Comparison of ENCODE assay signal across 8 cellular contexts in the genomic region with DNA sequence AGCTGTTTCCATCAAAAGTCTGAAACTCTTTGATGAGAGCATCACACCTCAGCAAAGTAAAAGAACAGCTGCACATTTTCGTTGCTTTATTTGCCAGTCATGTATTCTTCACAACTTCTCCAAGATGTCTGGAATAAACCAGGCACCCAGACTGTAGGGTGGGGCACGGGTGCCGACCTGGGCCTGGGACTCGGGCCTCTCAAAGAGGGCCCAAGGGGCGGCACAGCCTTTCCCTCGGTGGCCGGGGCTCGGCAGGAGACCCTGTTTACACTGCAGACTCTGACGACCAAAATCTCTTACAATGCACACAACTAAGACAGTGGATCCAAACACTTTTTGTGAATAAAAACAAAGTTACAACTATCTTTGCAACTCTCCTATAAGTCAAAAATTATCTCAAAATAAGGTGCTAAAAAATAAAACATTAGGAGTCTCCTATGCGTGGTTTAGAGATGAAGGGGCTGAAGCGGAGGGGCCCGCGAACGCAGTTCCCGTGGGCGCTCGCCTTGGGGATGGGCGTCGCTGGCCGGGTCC. TPM values are rescaled to one million over a fixed set of nuclear protein-coding genes. Genes with fewer than 3 reads are reported as not detected.
A peak's percentile ranks its signal among the peaks of the same experiment; 100 is the strongest.
DNase-seq lines count a peak whose midpoint lies in the region; ATAC-seq and TF ChIP-seq lines count a peak whose summit lies in the region.

No MANE protein-coding gene starts in this region.

- no peak for DNase-seq in AG10803 (ENCODE audit: low read depth)
- peak; percentile 56 for DNase-seq in Karpas-422
- DNase-seq in chondrocyte (ENCODE audit: low spot score), result no peak
- no peak for DNase-seq in mesothelial cell of epicardium (ENCODE audit: low spot score in 2 of 2, unreplicated experiment in 2 of 2)
- DNase-seq in ecto neural progenitor cell (ENCODE audit: low spot score), result no peak
- no peak for DNase-seq in DMS153 (lab: John Stamatoyannopoulos, UW)
- no peak for DNase-seq in HEK293T (ENCODE audit: extremely low spot score)

- H2AFZ ChIP-seq in Karpas-422 (ENCODE audit: low read length), result peak overlapping the region; percentile 88

- peak overlapping the region; percentile 91 for H3K4me2 ChIP-seq in Karpas-422 (ENCODE audit: low read depth, low read length, poor library complexity, severe bottlenecking)

- H3K4me1 ChIP-seq in Karpas-422 (ENCODE audit: low read length), result peaks cover 38% of the 10 kb centered on the region

- CTCF ChIA-PET in HEK293T (lab: Yijun Ruan, JAX), result no interaction called here

- H3K9me3 Mint-ChIP-seq in chondrocyte (ENCODE audit: low read depth), result no peaks in the 10 kb centered on the region
- H3K9me3 Mint-ChIP-seq in mesothelial cell of epicardium, result peaks cover 9% of the 10 kb centered on the region

- H3K9ac ChIP-seq in Karpas-422 (ENCODE audit: low read length), result peak overlapping the region; percentile 81

- POLR2A ChIA-PET in HEK293T (lab: Yijun Ruan, JAX), result interaction anchor here (1.4 kb wide), 2 partner anchors 75 to 84 kb away, joined by 4 read pairs; no protein-coding TSS in a partner anchor

- H3K27me3 ChIP-seq in Karpas-422 (ENCODE audit: low read length), result no peaks in the 10 kb centered on the region

- peaks cover 48% of the 10 kb centered on the region for H3K4me1 Mint-ChIP-seq in chondrocyte (ENCODE audit: low read depth)
- peaks cover 36% of the 10 kb centered on the region for H3K4me1 Mint-ChIP-seq in mesothelial cell of epicardium

- no peaks in the 10 kb centered on the region; the same call in 1 of the 2 replicates for H4K20me1 ChIP-seq in Karpas-422 (ENCODE audit: insufficient read depth, low read depth, low read length)

- H3K9me3 ChIP-seq in Karpas-422 (ENCODE audit: low read length), result no peaks in the 10 kb centered on the region

- peaks cover 33% of the 10 kb centered on the region for H3K36me3 ChIP-seq in Karpas-422 (ENCODE audit: insufficient read depth, low read length)

- H3K79me2 ChIP-seq in Karpas-422 (ENCODE audit: low read length), result peaks cover 82% of the 10 kb centered on the region

- TF ChIP-seq CTCF in AG10803 (conservative IDR thresholded peaks at IDR 0.05; ENCODE audit: low read length), result no peak
- no peak for TF ChIP-seq CTCF in chondrocyte (IDR thresholded peaks at IDR 0.05)
- TF ChIP-seq CTCF in mesothelial cell of epicardium (IDR thresholded peaks at IDR 0.05; ENCODE audit: unreplicated experiment), result no peak

- peaks cover 8% of the 10 kb centered on the region for H3K36me3 Mint-ChIP-seq in chondrocyte (ENCODE audit: low read depth)
- H3K36me3 Mint-ChIP-seq in mesothelial cell of epicardium, result peaks cover 28% of the 10 kb centered on the region

- H3K4me3 Mint-ChIP-seq in chondrocyte (ENCODE audit: unreplicated experiment), result peak overlapping the region; percentile 89
- peak overlapping the region; percentile 73 for H3K4me3 Mint-ChIP-seq in mesothelial cell of epicardium

- H3K27ac Mint-ChIP-seq in chondrocyte (ENCODE audit: unreplicated experiment) (peak overlapping the region; percentile 95), mesothelial cell of epicardium (peak overlapping the region; percentile 84)

- peak overlapping the region; percentile 88 for H3K4me3 ChIP-seq in AG10803 (ENCODE audit: low read length)
- H3K4me3 ChIP-seq in Karpas-422 (ENCODE audit: low read length), result peak overlapping the region; percentile 75

- ATAC-seq in HG03442 (IDR thresholded peaks at IDR 0.05; ENCODE audit: unreplicated experiment), result no peak

- H3K9me2 ChIP-seq in Karpas-422 (replicated peaks; ENCODE audit: insufficient read depth, low read length), result no peaks in the 10 kb centered on the region

- H3K27me3 Mint-ChIP-seq in chondrocyte (ENCODE audit: low read depth) (no peaks in the 10 kb centered on the region), mesothelial cell of epicardium (ENCODE audit: low read depth) (no peaks in the 10 kb centered on the region)

- peak overlapping the region; percentile 63 for H3K27ac ChIP-seq in Karpas-422 (ENCODE audit: low read length)

TF ChIP-seq in HEK293T, 16 proteins besides CTCF, POLR2A, EP300 and RAD21:
- TF ChIP-seq ARNT (IDR thresholded peaks at IDR 0.05) (no peak), BHLHE40 (IDR thresholded peaks at IDR 0.05; ENCODE audit: borderline replicate concordance) (no peak), TARDBP (IDR thresholded peaks at IDR 0.05) (no peak), LEF1 (IDR thresholded peaks at IDR 0.05; ENCODE audit: borderline replicate concordance) (no peak), SP1 (IDR thresholded peaks at IDR 0.05) (no peak), CTBP1 (IDR thresholded peaks at IDR 0.05; ENCODE audit: borderline replicate concordance) (no peak), HDGF (IDR thresholded peaks at IDR 0.05; ENCODE audit: borderline replicate concordance) (no peak), ZNF384 (IDR thresholded peaks at IDR 0.05) (no peak), NFRKB (IDR thresholded peaks at IDR 0.05) (no peak), ELF4 (IDR thresholded peaks at IDR 0.05) (no peak), L3MBTL2 (conservative IDR thresholded peaks at IDR 0.05) (no peak), SUZ12 (IDR thresholded peaks at IDR 0.05) (no peak)
- TF ChIP-seq, protein P1, sequence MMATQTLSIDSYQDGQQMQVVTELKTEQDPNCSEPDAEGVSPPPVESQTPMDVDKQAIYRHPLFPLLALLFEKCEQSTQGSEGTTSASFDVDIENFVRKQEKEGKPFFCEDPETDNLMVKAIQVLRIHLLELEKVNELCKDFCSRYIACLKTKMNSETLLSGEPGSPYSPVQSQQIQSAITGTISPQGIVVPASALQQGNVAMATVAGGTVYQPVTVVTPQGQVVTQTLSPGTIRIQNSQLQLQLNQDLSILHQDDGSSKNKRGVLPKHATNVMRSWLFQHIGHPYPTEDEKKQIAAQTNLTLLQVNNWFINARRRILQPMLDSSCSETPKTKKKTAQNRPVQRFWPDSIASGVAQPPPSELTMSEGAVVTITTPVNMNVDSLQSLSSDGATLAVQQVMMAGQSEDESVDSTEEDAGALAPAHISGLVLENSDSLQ (IDR thresholded peaks at IDR 0.05), result no peak

RNA-seq across cellular contexts. Expression of a gene that starts 0.7 kb away (rescaled TPM):
- total RNA-seq in Karpas-422 (2014; rRNA removed; shearing (Covaris generic); ENCODE audit: low replicate concordance), result 40.3 and 62.0 TPM in 2 replicates
- 93.2 to 110 TPM (median 107 TPM) in 3 replicates for total RNA-seq in chondrocyte
- total RNA-seq in mesothelial cell of epicardium, result 78.2 to 85.8 TPM (median 80.6 TPM) in 3 replicates

RNA-seq across cellular contexts. Expression of a gene that starts 43.6 kb away (rescaled TPM):
- total RNA-seq in Karpas-422 (2014; rRNA removed; shearing (Covaris generic); ENCODE audit: low replicate concordance), result 16.7 and 21.5 TPM in 2 replicates
- 14.0 to 18.5 TPM (median 14.1 TPM) in 3 replicates for total RNA-seq in chondrocyte
- total RNA-seq in mesothelial cell of epicardium, result 27.5 to 28.1 TPM (median 27.6 TPM) in 3 replicates

RNA-seq across cellular contexts. Expression of a gene that starts 57.5 kb away (rescaled TPM):
- 60.5 and 139 TPM in 2 replicates for total RNA-seq in Karpas-422 (2014; rRNA removed; shearing (Covaris generic); ENCODE audit: low replicate concordance)
- total RNA-seq in chondrocyte, result 86.4 to 106 TPM (median 87.2 TPM) in 3 replicates
- total RNA-seq in mesothelial cell of epicardium, result 138 to 150 TPM (median 139 TPM) in 3 replicates

RNA-seq across cellular contexts. Expression of a gene that starts 58.3 kb away (rescaled TPM):
- 38.5 and 88.4 TPM in 2 replicates for total RNA-seq in Karpas-422 (2014; rRNA removed; shearing (Covaris generic); ENCODE audit: low replicate concordance)
- total RNA-seq in chondrocyte (10.6 to 16.0 TPM (median 13.1 TPM) in 3 replicates), mesothelial cell of epicardium (17.2 to 18.4 TPM (median 17.7 TPM) in 3 replicates)
